ENCODE assay signal across 1 cellular context in the genomic region with DNA sequence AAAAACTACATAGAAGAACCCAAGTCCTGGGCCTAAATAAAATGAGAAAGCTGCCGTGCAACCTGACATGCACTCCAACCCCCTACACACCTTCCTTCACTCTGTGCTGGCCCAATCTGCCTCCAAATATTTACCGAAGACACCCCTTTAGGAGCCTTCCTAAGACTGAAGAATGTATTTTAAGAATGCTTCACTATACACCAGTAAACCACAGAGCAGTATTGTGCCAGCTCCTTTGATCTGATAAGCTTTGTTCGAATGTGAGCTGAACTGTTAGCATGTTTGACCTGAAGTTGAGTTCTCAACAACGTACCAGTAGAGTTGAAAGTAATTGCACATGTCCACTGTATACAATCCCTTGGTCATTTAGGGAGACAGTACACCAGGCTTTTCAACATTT.
TF ChIP-seq lines count a peak whose summit lies in the region.

No MANE protein-coding gene starts in this region.

TF ChIP-seq in IMR-90, 13 proteins besides CTCF, POLR2A, EP300 and RAD21 (continued from another document):
- TF ChIP-seq, protein P1, sequence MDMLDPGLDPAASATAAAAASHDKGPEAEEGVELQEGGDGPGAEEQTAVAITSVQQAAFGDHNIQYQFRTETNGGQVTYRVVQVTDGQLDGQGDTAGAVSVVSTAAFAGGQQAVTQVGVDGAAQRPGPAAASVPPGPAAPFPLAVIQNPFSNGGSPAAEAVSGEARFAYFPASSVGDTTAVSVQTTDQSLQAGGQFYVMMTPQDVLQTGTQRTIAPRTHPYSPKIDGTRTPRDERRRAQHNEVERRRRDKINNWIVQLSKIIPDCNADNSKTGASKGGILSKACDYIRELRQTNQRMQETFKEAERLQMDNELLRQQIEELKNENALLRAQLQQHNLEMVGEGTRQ (IDR thresholded peaks at IDR 0.05; ENCODE audit: low read depth, low read length): no peak
- TF ChIP-seq FOS (IDR thresholded peaks at IDR 0.05; ENCODE audit: low read depth, low read length): no peak
- no peak for TF ChIP-seq MXI1 (IDR thresholded peaks at IDR 0.05; ENCODE audit: borderline replicate concordance, low read depth, low read length)
